11 cellular contexts compared by ENCODE assay signal in genomic region chr6:118881440-118882313, GRCh38. TPM values are rescaled to one million over a fixed set of nuclear protein-coding genes. Genes with fewer than 3 reads are reported as not detected.
DNase-seq lines count a peak whose midpoint lies in the region; ATAC-seq lines count a peak whose summit lies in the region.
"Had no signal": no experiment of that assay in that cellular context is flagged by ENCODE, and none has a peak within 500 bp of the region (broad histone marks: within the 10 kb centered on the region; RNA-seq: fewer than 3 reads in every experiment).

No MANE protein-coding gene starts in this region.

- H3K27ac Mint-ChIP-seq in activated T-cell treated with anti-CD3 and anti-CD28 coated beads, Interleukin-2, amount 50 U/mL, for 72 hours = peak overlapping the region; percentile 7
- H3K27ac Mint-ChIP-seq in stimulated activated memory B cell treated with anti-CD40 and anti-IgM and Interleukin-4, amounts not matched to agents 10 μg/mL and 1 μg/mL and 100 μg/mL, for 72 hours = peak overlapping the region; percentile 57

- DNase-seq in activated T-cell treated with anti-CD3 and anti-CD28 coated beads, Interleukin-2, amount 50 U/mL, for 72 hours = no peak
- no peak for DNase-seq in activated T-cell treated with anti-CD3 and anti-CD28 coated beads, Interleukin-2, amount 50 U/mL, for 1 hour
- DNase-seq in Karpas-422 (peak; percentile 80), ecto neural progenitor cell (ENCODE audit: low spot score) (no peak), NCI-H2196 treated with DMSO at 0.1 percent for 48 hours (lab: John Stamatoyannopoulos, UW; ENCODE audit: unreplicated experiment) (no peak)
- no peak for DNase-seq in stimulated activated CD4-positive, alpha-beta T cell treated with anti-CD3 and anti-CD28 coated beads, Interleukin-4, amount 100 ng/mL, for 1 hour
- DNase-seq: activated CD4-positive, alpha-beta T cell treated with anti-CD3 and anti-CD28 coated beads for 1 hour; NCI-H526; upper lobe of left lung had no signal

- peak overlapping the region; percentile 85 for H3K27ac ChIP-seq in Karpas-422 (ENCODE audit: low read length)

- no peaks in the 10 kb centered on the region for H3K9me3 Mint-ChIP-seq in activated T-cell treated with anti-CD3 and anti-CD28 coated beads, Interleukin-2, amount 50 U/mL, for 72 hours
- no peaks in the 10 kb centered on the region for H3K9me3 Mint-ChIP-seq in stimulated activated memory B cell treated with anti-CD40 and anti-IgM and Interleukin-4, amounts not matched to agents 10 μg/mL and 1 μg/mL and 100 μg/mL, for 72 hours

- no peaks in the 10 kb centered on the region for H3K27me3 Mint-ChIP-seq in activated T-cell treated with anti-CD3 and anti-CD28 coated beads, Interleukin-2, amount 50 U/mL, for 72 hours (ENCODE audit: low read depth)
- no peaks in the 10 kb centered on the region for H3K27me3 Mint-ChIP-seq in stimulated activated memory B cell treated with anti-CD40 and anti-IgM and Interleukin-4, amounts not matched to agents 10 μg/mL and 1 μg/mL and 100 μg/mL, for 72 hours

- peaks cover 63% of the 10 kb centered on the region for H3K4me1 Mint-ChIP-seq in activated T-cell treated with anti-CD3 and anti-CD28 coated beads, Interleukin-2, amount 50 U/mL, for 72 hours (ENCODE audit: low read depth)
- H3K4me1 Mint-ChIP-seq in stimulated activated memory B cell treated with anti-CD40 and anti-IgM and Interleukin-4, amounts not matched to agents 10 μg/mL and 1 μg/mL and 100 μg/mL, for 72 hours = peaks cover 78% of the 10 kb centered on the region

- peak overlapping the region; percentile 42 to 71 for H3K4me3 Mint-ChIP-seq in activated T-cell treated with anti-CD3 and anti-CD28 coated beads, Interleukin-2, amount 50 U/mL, for 72 hours
- H3K4me3 Mint-ChIP-seq in stimulated activated memory B cell treated with anti-CD40 and anti-IgM and Interleukin-4, amounts not matched to agents 10 μg/mL and 1 μg/mL and 100 μg/mL, for 72 hours = peak overlapping the region; percentile 13

- no peak overlapping the region for H2AFZ ChIP-seq in Karpas-422 (ENCODE audit: low read length)

- no peaks in the 10 kb centered on the region for H3K36me3 ChIP-seq in Karpas-422 (ENCODE audit: insufficient read depth, low read length)
- H3K36me3 ChIP-seq: upper lobe of left lung had no signal

- ATAC-seq in activated T-cell treated with anti-CD3 and anti-CD28 coated beads, Interleukin-2, amount 50 U/mL, for 72 hours (replicated peaks in 1 of 2) = no peak
- peak; percentile 85 for ATAC-seq in HG02678 (IDR thresholded peaks at IDR 0.05; ENCODE audit: unreplicated experiment)
- peak; percentile 69 for ATAC-seq in stimulated activated memory B cell treated with anti-CD40 and anti-IgM and Interleukin-4, amounts not matched to agents 10 μg/mL and 1 μg/mL and 100 μg/mL, for 72 hours

- H4K20me1 ChIP-seq in Karpas-422 (ENCODE audit: insufficient read depth, low read depth, low read length) = no peaks in the 10 kb centered on the region

- no peaks in the 10 kb centered on the region for H3K9me2 ChIP-seq in Karpas-422 (replicated peaks; ENCODE audit: insufficient read depth, low read length)

- peak overlapping the region; percentile 88 for H3K4me2 ChIP-seq in Karpas-422 (ENCODE audit: low read depth, low read length, poor library complexity, severe bottlenecking)

- H3K9me3 ChIP-seq in Karpas-422 (ENCODE audit: low read length) = no peaks in the 10 kb centered on the region
- H3K9me3 ChIP-seq: upper lobe of left lung had no signal

- peaks cover 98% of the 10 kb centered on the region for H3K79me2 ChIP-seq in Karpas-422 (ENCODE audit: low read length)

- H3K9ac ChIP-seq in Karpas-422 (ENCODE audit: low read length) = peak overlapping the region; percentile 65

- peaks cover 3 to 4% of the 10 kb centered on the region in 2 donors for H3K36me3 Mint-ChIP-seq in activated T-cell treated with anti-CD3 and anti-CD28 coated beads, Interleukin-2, amount 50 U/mL, for 72 hours (ENCODE audit: insufficient read depth in 2 of 2)
- peaks cover 10% of the 10 kb centered on the region for H3K36me3 Mint-ChIP-seq in stimulated activated memory B cell treated with anti-CD40 and anti-IgM and Interleukin-4, amounts not matched to agents 10 μg/mL and 1 μg/mL and 100 μg/mL, for 72 hours

- H3K4me3 ChIP-seq in Karpas-422 (ENCODE audit: low read length) = peak overlapping the region; percentile 59
- H3K4me3 ChIP-seq: upper lobe of left lung had no signal

- H3K4me1 ChIP-seq in Karpas-422 (ENCODE audit: low read length) = peaks cover 82% of the 10 kb centered on the region

- H3K27me3 ChIP-seq in Karpas-422 (ENCODE audit: low read length) = no peaks in the 10 kb centered on the region
- H3K27me3 ChIP-seq: upper lobe of left lung had no signal

RNA-seq across cellular contexts. Expression of gene ASF1A, which starts 12.3 kb away (rescaled TPM):
- total RNA-seq in activated T-cell treated with anti-CD3 and anti-CD28 coated beads, Interleukin-2, amount 50 U/mL, for 72 hours = 10 to 100 TPM; 45.6 to 58.4 TPM
- 79.9 and 90.8 TPM in 2 replicates for total RNA-seq in Karpas-422 (2014; rRNA removed; shearing (Covaris generic); ENCODE audit: low replicate concordance)

RNA-seq across cellular contexts. Expression of gene MCM9, which starts 53.3 kb away (rescaled TPM):
- total RNA-seq in activated T-cell treated with anti-CD3 and anti-CD28 coated beads, Interleukin-2, amount 50 U/mL, for 72 hours = 10 to 100 TPM; 18.4 to 22.9 TPM
- 17.8 and 17.9 TPM in 2 replicates for total RNA-seq in Karpas-422 (2014; rRNA removed; shearing (Covaris generic); ENCODE audit: low replicate concordance)

Comparison
In these comparisons a context has a peak if more than half of its experiments do, and no peak if none do; other contexts are left out.
1. ATAC-seq: peak in HG02678 (single experiment) and stimulated activated memory B cell treated with anti-CD40 and anti-IgM and Interleukin-4, amounts not matched to agents 10 μg/mL and 1 μg/mL and 100 μg/mL, for 72 hours (single experiment); none in activated T-cell treated with anti-CD3 and anti-CD28 coated beads, Interleukin-2, amount 50 U/mL, for 72 hours (0 of 2).